ENCODE assay signal across 9 cellular contexts in the genomic region with DNA sequence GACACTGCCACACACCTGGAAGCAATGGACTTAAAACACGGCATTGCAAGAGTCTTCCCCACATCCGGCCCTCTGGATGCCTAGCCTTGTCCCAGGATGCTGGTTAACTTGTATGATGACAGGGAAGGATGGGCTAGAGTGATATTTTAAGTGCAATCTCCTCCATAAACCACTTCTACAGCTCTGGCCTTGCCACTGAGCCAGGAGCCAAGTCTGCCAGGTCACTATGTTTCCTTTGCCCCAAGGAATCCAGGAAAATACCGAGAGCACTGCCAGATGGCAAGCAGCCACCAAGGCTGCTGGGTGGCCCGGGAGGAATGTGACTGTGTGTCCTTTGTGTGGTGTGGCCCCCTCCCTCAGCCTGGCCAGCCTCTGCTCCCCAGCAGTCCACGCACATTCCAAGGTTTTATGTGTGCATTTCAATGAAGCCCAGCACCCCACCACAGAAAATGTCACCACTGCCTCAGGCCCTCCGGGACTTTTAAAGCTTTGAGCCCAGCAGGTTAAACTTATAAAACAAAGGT.
DNase-seq lines count a peak whose midpoint lies in the region; ATAC-seq and TF ChIP-seq lines count a peak whose summit lies in the region.
"Had no signal": no experiment of that assay in that cellular context is flagged by ENCODE, and none has a peak within 500 bp of the region (broad histone marks: within the 10 kb centered on the region; RNA-seq: fewer than 3 reads in every experiment).

No MANE protein-coding gene starts in this region.

- H3K27ac Mint-ChIP-seq in progenitor cell of endocrine pancreas, result no peak overlapping the region

- no peak overlapping the region for H3K4me3 Mint-ChIP-seq in progenitor cell of endocrine pancreas (ENCODE audit: low read depth)

- TF ChIP-seq CTCF in progenitor cell of endocrine pancreas (IDR thresholded peaks at IDR 0.05; ENCODE audit: unreplicated experiment), result no peak

- DNase-seq in HK-2 (ENCODE audit: unreplicated experiment), result peak; percentile 48
- peak; percentile 16 for DNase-seq in cerebellar cortex (ENCODE audit: low spot score)
- peak in 42 of 49 donors; percentile 4 to 83 (median 24) for DNase-seq in substantia nigra (lab: John Stamatoyannopoulos, UW)
- no peak for DNase-seq in progenitor cell of endocrine pancreas (ENCODE audit: low spot score, unreplicated experiment)
- DNase-seq in stimulated activated CD4-positive, alpha-beta T cell treated with anti-CD3 and anti-CD28 coated beads, Interleukin-4, amount 100 ng/mL, for 1 hour, result no peak
- DNase-seq: activated CD8-positive, alpha-beta memory T cell treated with anti-CD3 and anti-CD28 coated beads, Interleukin-2, amount 50 U/mL, for 48 hours had no signal

- H3K4me1 Mint-ChIP-seq in progenitor cell of endocrine pancreas (ENCODE audit: low read depth), result peaks cover 7% of the 10 kb centered on the region

- no peaks in the 10 kb centered on the region for H3K9me3 Mint-ChIP-seq in progenitor cell of endocrine pancreas (ENCODE audit: low read depth)

- no peaks in the 10 kb centered on the region for H3K36me3 Mint-ChIP-seq in progenitor cell of endocrine pancreas (ENCODE audit: insufficient read depth)

- H3K27me3 Mint-ChIP-seq in progenitor cell of endocrine pancreas, result peaks cover 3% of the 10 kb centered on the region

- H3K27me3 ChIP-seq in layer of hippocampus (ENCODE audit: control insufficient read depth, insufficient read depth, low read length), result no peaks in the 10 kb centered on the region

- H3K27ac ChIP-seq in layer of hippocampus (ENCODE audit: low read depth, low read length) (peak overlapping the region; percentile 41), substantia nigra (ENCODE audit: low read depth, low read length, poor library complexity, severe bottlenecking) (no peak overlapping the region)

- no peak for ATAC-seq in GM19452 (IDR thresholded peaks at IDR 0.05; ENCODE audit: unreplicated experiment)
- no peak for ATAC-seq in GM19324 (IDR thresholded peaks at IDR 0.05; ENCODE audit: low FRiP score, unreplicated experiment)

Comparison
In these comparisons a context has a peak if more than half of its experiments do, and no peak if none do; other contexts are left out.
1. DNase-seq: peak in HK-2 (single experiment), cerebellar cortex (single experiment) and substantia nigra (42 of 49); none in progenitor cell of endocrine pancreas (single experiment) and stimulated activated CD4-positive, alpha-beta T cell treated with anti-CD3 and anti-CD28 coated beads, Interleukin-4, amount 100 ng/mL, for 1 hour (single experiment).